Comparison of ENCODE assay signal across 1 cellular context in the genomic region with DNA sequence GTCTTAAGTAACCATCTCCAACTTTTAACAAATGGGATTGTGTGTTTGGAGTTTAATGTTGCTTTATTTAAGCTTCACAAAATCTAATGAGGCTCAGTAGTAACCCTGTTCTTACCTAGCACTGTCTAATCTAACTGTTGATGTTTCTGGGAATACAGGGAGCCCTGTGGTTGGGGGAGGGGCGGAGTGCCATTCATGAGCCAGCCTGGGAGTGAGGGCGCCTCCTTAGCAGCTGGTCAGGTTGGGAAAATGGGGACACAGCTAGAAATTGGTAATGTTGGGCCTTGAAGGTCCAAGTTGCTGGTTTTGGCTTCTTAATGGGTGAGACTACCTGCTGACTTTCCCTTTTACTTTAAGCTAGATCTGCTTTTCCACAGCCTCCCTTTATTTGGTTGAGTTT.
TF ChIP-seq lines count a peak whose summit lies in the region.

No MANE protein-coding gene starts in this region.

TF ChIP-seq in HepG2, 621 proteins besides CTCF, POLR2A, EP300 and RAD21:
- TF ChIP-seq HNF4A (CRISPR knock-in tag; IDR thresholded peaks at IDR 0.05) (no peak), ZNF281 (CRISPR knock-in tag; IDR thresholded peaks at IDR 0.05; ENCODE audit: borderline replicate concordance) (peak; percentile 41; the same call in 1 of the 2 replicates)
